ENCODE assay signal across 8 cellular contexts in the genomic region with DNA sequence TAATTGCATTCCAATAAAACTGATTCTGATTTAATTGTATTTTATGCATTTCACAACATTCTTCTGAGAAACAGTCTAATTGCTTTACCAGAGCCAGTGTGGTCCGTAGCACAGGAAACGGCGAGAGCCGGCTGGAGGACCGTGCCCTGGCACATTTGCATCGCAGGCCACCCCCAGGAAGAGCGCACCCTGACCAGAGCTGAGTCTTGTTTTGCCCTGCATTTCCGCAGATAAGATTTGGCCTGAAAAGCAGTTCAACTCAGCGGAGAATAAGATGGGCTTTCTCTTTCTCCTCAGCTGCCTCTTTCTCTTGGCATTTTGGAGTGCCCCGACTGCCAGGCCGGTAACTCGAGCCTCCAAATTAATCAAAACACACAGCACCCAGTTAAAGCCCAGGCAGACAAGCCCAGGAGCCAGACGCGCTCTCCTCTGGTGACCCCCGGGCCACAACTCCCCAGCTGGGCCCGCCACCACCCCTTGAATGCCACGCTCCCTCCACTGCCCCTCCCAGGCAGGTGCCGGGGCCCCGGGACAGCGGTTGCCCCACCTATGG. TPM values are rescaled to one million over a fixed set of nuclear protein-coding genes. Genes with fewer than 3 reads are reported as not detected.
DNase-seq lines count a peak whose midpoint lies in the region; ATAC-seq and TF ChIP-seq lines count a peak whose summit lies in the region.

No MANE protein-coding gene starts in this region.

- H3K27me3 ChIP-seq in endocrine pancreas (ENCODE audit: control insufficient read depth, insufficient read depth, low read length) = no peaks in the 10 kb centered on the region

- H3K36me3 Mint-ChIP-seq in natural killer cell = no peaks in the 10 kb centered on the region

- DNase-seq in NCI-H1417 (lab: John Stamatoyannopoulos, UW) (peak in 2 of 3 experiments; percentile 56 to 61), NCI-H1417 treated with DMSO at 0.1 percent for 48 hours (lab: John Stamatoyannopoulos, UW) (no peak), LNCaP clone FGC (ENCODE audit: low read depth) (no peak), natural killer cell (no peak), NCI-H2196 (lab: John Stamatoyannopoulos, UW; ENCODE audit: unreplicated experiment) (no peak)
- no peak for DNase-seq in stimulated activated CD4-positive, alpha-beta T cell treated with anti-CD3 and anti-CD28 coated beads, Interleukin-15, amount 100 ng/mL, for 24 hours

- ATAC-seq in GM21723 (IDR thresholded peaks at IDR 0.05; ENCODE audit: unreplicated experiment) (peak; percentile 69), natural killer cell (peak in 1 of 3 donors; percentile 41)

- TF ChIP-seq CTCF in LNCaP clone FGC (IDR thresholded peaks at IDR 0.05; ENCODE audit: control insufficient read depth, extremely low read depth, insufficient read depth) = no peak
- no peak for TF ChIP-seq CTCF in natural killer cell (IDR thresholded peaks at IDR 0.05)

- H3K4me1 ChIP-seq in endocrine pancreas (ENCODE audit: control insufficient read depth, insufficient read depth, low read length) = peaks cover 5% of the 10 kb centered on the region

- H3K27ac Mint-ChIP-seq in natural killer cell = no peak overlapping the region

- peaks cover 0 to 5% of the 10 kb centered on the region in 2 donors for H3K4me1 Mint-ChIP-seq in natural killer cell

- H3K9me3 ChIP-seq in endocrine pancreas (ENCODE audit: control insufficient read depth, low read length) = no peaks in the 10 kb centered on the region

- H3K4me3 ChIP-seq in LNCaP clone FGC (ENCODE audit: low read depth, low read length) (peak overlapping the region; percentile 49), endocrine pancreas (ENCODE audit: control insufficient read depth, insufficient read depth, low read length) (peak overlapping the region; percentile 66)

- H3K4me3 Mint-ChIP-seq in natural killer cell = peak overlapping the region; percentile 80

- H3K27me3 Mint-ChIP-seq in natural killer cell (ENCODE audit: low read depth in 2 of 2) = peaks cover 25 to 66% of the 10 kb centered on the region in 2 donors

- peak overlapping the region; percentile 26 for H3K9ac ChIP-seq in endocrine pancreas (ENCODE audit: control insufficient read depth, insufficient read depth, low read length)

- peaks cover 0 to 2% of the 10 kb centered on the region in 2 donors for H3K9me3 Mint-ChIP-seq in natural killer cell

- intact Hi-C loops in natural killer cell (cut with micrococcal nuclease) = no loop called here

- no peaks in the 10 kb centered on the region for H3K36me3 ChIP-seq in endocrine pancreas (ENCODE audit: control insufficient read depth, insufficient read depth, low read length)

RNA-seq across cellular contexts. Expression of gene COL4A4, which starts 0.5 kb away (rescaled TPM):
- total RNA-seq in natural killer cell = 1 to 10 TPM in 1 of 3 donors, under 1 TPM in 2; 0.31 to 2.3 (median 0.88) TPM

RNA-seq across cellular contexts. Expression of gene COL4A3, which starts 0.9 kb away (rescaled TPM):
- total RNA-seq in natural killer cell = 1 to 10 TPM in 2 of 3 donors, under 1 TPM in 1; 0.45 to 1.8 (median 1.0) TPM

Comparison
In these comparisons a context has a peak if more than half of its experiments do, and no peak if none do; other contexts are left out.
1. DNase-seq: peak in NCI-H1417 (2 of 3); none in NCI-H1417 treated with DMSO at 0.1 percent for 48 hours (single experiment), LNCaP clone FGC (single experiment), natural killer cell (single experiment), NCI-H2196 (single experiment) and stimulated activated CD4-positive, alpha-beta T cell treated with anti-CD3 and anti-CD28 coated beads, Interleukin-15, amount 100 ng/mL, for 24 hours (single experiment).